2 cellular contexts compared by ENCODE assay signal in the genomic region with DNA sequence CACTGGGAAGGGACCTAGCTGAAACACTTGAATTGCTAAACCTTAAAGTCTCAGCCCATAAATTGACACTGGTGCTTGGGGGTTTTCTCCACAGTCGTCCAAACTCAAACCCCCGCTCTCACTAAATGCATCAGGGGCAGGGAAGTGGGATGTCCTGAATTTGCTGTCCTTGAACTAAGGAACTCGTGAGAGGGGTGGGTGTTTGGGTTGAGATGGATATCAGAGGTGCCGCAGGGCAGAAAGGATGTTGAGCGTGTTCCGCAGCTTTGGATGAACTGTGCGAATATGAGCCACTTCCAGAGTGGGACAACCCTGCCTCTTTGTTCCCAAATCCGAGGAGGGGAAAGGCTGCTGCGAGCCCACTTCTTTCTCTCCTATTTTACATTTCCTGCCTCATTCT.
TF ChIP-seq lines count a peak whose summit lies in the region.

No MANE protein-coding gene starts in this region.

TF ChIP-seq in HepG2, 621 proteins besides CTCF, POLR2A, EP300 and RAD21 (continues in another document):
- TF ChIP-seq, protein P1, sequence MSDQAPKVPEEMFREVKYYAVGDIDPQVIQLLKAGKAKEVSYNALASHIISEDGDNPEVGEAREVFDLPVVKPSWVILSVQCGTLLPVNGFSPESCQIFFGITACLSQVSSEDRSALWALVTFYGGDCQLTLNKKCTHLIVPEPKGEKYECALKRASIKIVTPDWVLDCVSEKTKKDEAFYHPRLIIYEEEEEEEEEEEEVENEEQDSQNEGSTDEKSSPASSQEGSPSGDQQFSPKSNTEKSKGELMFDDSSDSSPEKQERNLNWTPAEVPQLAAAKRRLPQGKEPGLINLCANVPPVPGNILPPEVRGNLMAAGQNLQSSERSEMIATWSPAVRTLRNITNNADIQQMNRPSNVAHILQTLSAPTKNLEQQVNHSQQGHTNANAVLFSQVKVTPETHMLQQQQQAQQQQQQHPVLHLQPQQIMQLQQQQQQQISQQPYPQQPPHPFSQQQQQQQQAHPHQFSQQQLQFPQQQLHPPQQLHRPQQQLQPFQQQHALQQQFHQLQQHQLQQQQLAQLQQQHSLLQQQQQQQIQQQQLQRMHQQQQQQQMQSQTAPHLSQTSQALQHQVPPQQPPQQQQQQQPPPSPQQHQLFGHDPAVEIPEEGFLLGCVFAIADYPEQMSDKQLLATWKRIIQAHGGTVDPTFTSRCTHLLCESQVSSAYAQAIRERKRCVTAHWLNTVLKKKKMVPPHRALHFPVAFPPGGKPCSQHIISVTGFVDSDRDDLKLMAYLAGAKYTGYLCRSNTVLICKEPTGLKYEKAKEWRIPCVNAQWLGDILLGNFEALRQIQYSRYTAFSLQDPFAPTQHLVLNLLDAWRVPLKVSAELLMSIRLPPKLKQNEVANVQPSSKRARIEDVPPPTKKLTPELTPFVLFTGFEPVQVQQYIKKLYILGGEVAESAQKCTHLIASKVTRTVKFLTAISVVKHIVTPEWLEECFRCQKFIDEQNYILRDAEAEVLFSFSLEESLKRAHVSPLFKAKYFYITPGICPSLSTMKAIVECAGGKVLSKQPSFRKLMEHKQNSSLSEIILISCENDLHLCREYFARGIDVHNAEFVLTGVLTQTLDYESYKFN (CRISPR knock-in tag; conservative IDR thresholded peaks at IDR 0.05) = peak; percentile 34; the same call in 1 of the 2 replicates
- no peak for TF ChIP-seq ZNF326 (CRISPR knock-in tag; IDR thresholded peaks at IDR 0.05; ENCODE audit: borderline replicate concordance)
- no peak for TF ChIP-seq GABPB1 (CRISPR knock-in tag; IDR thresholded peaks at IDR 0.05)
- 0 out of 2 replicates have a peak, but pooled peaks have one; percentile 26 for TF ChIP-seq ZBTB7B (CRISPR knock-in tag; IDR thresholded peaks at IDR 0.05)
- TF ChIP-seq, protein P2, sequence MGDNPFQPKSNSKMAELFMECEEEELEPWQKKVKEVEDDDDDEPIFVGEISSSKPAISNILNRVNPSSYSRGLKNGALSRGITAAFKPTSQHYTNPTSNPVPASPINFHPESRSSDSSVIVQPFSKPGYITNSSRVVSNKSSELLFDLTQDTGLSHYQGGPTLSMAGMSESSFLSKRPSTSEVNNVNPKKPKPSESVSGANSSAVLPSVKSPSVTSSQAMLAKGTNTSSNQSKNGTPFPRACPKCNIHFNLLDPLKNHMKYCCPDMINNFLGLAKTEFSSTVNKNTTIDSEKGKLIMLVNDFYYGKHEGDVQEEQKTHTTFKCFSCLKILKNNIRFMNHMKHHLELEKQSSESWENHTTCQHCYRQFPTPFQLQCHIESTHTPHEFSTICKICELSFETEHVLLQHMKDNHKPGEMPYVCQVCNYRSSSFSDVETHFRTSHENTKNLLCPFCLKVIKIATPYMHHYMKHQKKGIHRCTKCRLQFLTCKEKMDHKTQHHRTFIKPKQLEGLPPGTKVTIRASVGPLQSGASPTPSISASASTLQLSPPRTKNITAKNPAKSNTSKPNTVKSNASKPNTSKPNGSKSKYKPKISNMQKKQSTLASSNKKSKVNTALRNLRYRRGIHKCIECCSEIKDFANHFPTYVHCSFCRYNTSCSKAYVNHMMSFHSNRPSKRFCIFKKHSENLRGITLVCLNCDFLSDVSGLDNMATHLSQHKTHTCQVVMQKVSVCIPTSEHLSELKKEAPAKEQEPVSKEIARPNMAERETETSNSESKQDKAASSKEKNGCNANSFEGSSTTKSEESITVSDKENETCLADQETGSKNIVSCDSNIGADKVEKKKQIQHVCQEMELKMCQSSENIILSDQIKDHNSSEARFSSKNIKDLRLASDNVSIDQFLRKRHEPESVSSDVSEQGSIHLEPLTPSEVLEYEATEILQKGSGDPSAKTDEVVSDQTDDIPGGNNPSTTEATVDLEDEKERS (CRISPR knock-in tag; IDR thresholded peaks at IDR 0.05) = no peak
- TF ChIP-seq, protein P3, sequence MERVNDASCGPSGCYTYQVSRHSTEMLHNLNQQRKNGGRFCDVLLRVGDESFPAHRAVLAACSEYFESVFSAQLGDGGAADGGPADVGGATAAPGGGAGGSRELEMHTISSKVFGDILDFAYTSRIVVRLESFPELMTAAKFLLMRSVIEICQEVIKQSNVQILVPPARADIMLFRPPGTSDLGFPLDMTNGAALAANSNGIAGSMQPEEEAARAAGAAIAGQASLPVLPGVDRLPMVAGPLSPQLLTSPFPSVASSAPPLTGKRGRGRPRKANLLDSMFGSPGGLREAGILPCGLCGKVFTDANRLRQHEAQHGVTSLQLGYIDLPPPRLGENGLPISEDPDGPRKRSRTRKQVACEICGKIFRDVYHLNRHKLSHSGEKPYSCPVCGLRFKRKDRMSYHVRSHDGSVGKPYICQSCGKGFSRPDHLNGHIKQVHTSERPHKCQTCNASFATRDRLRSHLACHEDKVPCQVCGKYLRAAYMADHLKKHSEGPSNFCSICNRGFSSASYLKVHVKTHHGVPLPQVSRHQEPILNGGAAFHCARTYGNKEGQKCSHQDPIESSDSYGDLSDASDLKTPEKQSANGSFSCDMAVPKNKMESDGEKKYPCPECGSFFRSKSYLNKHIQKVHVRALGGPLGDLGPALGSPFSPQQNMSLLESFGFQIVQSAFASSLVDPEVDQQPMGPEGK (CRISPR knock-in tag; IDR thresholded peaks at IDR 0.05) = peak; percentile 25; the same call in 1 of the 2 replicates
- no peak for TF ChIP-seq NR2F6 (IDR thresholded peaks at IDR 0.05)
- TF ChIP-seq NR2F6 (CRISPR knock-in tag; IDR thresholded peaks at IDR 0.05) = 0 out of 2 replicates have a peak, but pooled peaks have one; percentile 4
- no peak for TF ChIP-seq WIZ (CRISPR knock-in tag; IDR thresholded peaks at IDR 0.05)
- TF ChIP-seq SP5 (CRISPR knock-in tag; IDR thresholded peaks at IDR 0.05; ENCODE audit: borderline replicate concordance, low read depth) = peak; percentile 23; the same call in 1 of the 2 replicates

TF ChIP-seq in H1, 55 proteins besides CTCF, POLR2A, EP300 and RAD21:
- TF ChIP-seq SRF (IDR thresholded peaks at IDR 0.05; ENCODE audit: low read depth, low read length) (no peak), ASH2L (IDR thresholded peaks at IDR 0.05; ENCODE audit: low read length) (no peak), POU5F1 (IDR thresholded peaks at IDR 0.05; ENCODE audit: low read depth, low read length) (no peak), SP1 (IDR thresholded peaks at IDR 0.05; ENCODE audit: low read depth, low read length) (no peak)
